Comparison of ENCODE assay signal across 13 cellular contexts in genomic region chr18:26617151-26617554, GRCh38.
A peak's percentile ranks its signal among the peaks of the same experiment; 100 is the strongest.
DNase-seq lines count a peak whose midpoint lies in the region; TF ChIP-seq lines count a peak whose summit lies in the region.
"Had no signal": no experiment of that assay in that cellular context is flagged by ENCODE, and none has a peak within 500 bp of the region (broad histone marks: within the 10 kb centered on the region; RNA-seq: fewer than 3 reads in every experiment).

No MANE protein-coding gene starts in this region.

- peaks cover 4% of the 10 kb centered on the region; the same call in 1 of the 2 replicates for H3K4me1 ChIP-seq in SJCRH30
- H3K4me1 ChIP-seq: upper lobe of right lung had no signal

- intact Hi-C loops in dorsolateral prefrontal cortex (cut with DNase I) = no loop called here

- H3K27me3 ChIP-seq in SJCRH30 (no peaks in the 10 kb centered on the region), dorsolateral prefrontal cortex (no peaks in the 10 kb centered on the region)
- H3K27me3 ChIP-seq: upper lobe of right lung had no signal

- no peaks in the 10 kb centered on the region for H3K36me3 ChIP-seq in SJCRH30
- H3K36me3 ChIP-seq: upper lobe of right lung had no signal

- in situ Hi-C loops in G401 (cut with HindIII; ENCODE audit: low sequenced_read_pairs) = no loop called here

- DNase-seq in GM04503 (ENCODE audit: low read depth) (peak; percentile 71), SJCRH30 (peak; percentile 9 to 18), fibroblast of mammary gland (ENCODE audit: low read depth) (peak; percentile 91), retinal pigment epithelial cell (ENCODE audit: low read depth) (peak; percentile 80), COR-L47 (lab: John Stamatoyannopoulos, UW) (no peak), G401 (ENCODE audit: low spot score) (no peak), dorsolateral prefrontal cortex (no peak)
- no peak for DNase-seq in activated CD4-positive, CD25-positive, alpha-beta regulatory T cell treated with anti-CD3 and anti-CD28 coated beads, Interleukin-2, amount 50 U/mL, for 72 hours
- DNase-seq: activated gamma-delta T cell treated with Interleukin-2 at 50 U/mL for 16 hours, DND-41, NCI-H1694, posterior cingulate gyrus, upper lobe of right lung had no signal

- TF ChIP-seq CTCF in fibroblast of mammary gland (conservative IDR thresholded peaks at IDR 0.05; ENCODE audit: control insufficient read depth, insufficient read depth, low read depth, low read length) (no peak), retinal pigment epithelial cell (conservative IDR thresholded peaks at IDR 0.05; ENCODE audit: low read depth, low read length) (no peak), dorsolateral prefrontal cortex (IDR thresholded peaks at IDR 0.05 in 54 of 56, conservative IDR thresholded peaks at IDR 0.05 in 2 of 56; ENCODE audit: low read depth in 1 of 56, partially characterized antibody in 56 of 56) (no peak)

- H3K9me3 ChIP-seq in SJCRH30 (replicated peaks) = no peaks in the 10 kb centered on the region
- H3K9me3 ChIP-seq: upper lobe of right lung had no signal

- H3K27ac ChIP-seq in SJCRH30 = no peak overlapping the region
- no peak overlapping the region for H3K27ac ChIP-seq in dorsolateral prefrontal cortex
- H3K27ac ChIP-seq: upper lobe of right lung had no signal

- H3K4me3 ChIP-seq in SJCRH30 (no peak overlapping the region), fibroblast of mammary gland (ENCODE audit: control insufficient read depth, low read depth, low read length) (no peak overlapping the region), retinal pigment epithelial cell (ENCODE audit: low read length) (no peak overlapping the region), dorsolateral prefrontal cortex (no peak overlapping the region)
- H3K4me3 ChIP-seq: upper lobe of right lung had no signal

Comparison
In these comparisons a context has a peak if more than half of its experiments do, and no peak if none do; other contexts are left out.
1. DNase-seq: peak in GM04503 (single experiment), SJCRH30 (2 of 2), fibroblast of mammary gland (single experiment) and retinal pigment epithelial cell (single experiment); none in activated CD4-positive, CD25-positive, alpha-beta regulatory T cell treated with anti-CD3 and anti-CD28 coated beads, Interleukin-2, amount 50 U/mL, for 72 hours (single experiment), COR-L47 (single experiment), G401 (single experiment) and dorsolateral prefrontal cortex (0 of 10).